Comparison of ENCODE assay signal across 1 cellular context in genomic region chr6:18680842-18681241, GRCh38.
TF ChIP-seq lines count a peak whose summit lies in the region.

No MANE protein-coding gene starts in this region.

TF ChIP-seq in H1, 55 proteins besides CTCF, POLR2A, EP300 and RAD21:
- TF ChIP-seq GTF2F1 (IDR thresholded peaks at IDR 0.05; ENCODE audit: borderline replicate concordance, low read depth, low read length) (no peak), SP4 (IDR thresholded peaks at IDR 0.05; ENCODE audit: low read length) (no peak), RXRA (IDR thresholded peaks at IDR 0.05; ENCODE audit: insufficient read depth, low read depth, low read length) (no peak), SUZ12 (IDR thresholded peaks at IDR 0.05; ENCODE audit: low read length) (no peak), BRCA1 (IDR thresholded peaks at IDR 0.05; ENCODE audit: low read depth, low read length) (no peak), SRF (IDR thresholded peaks at IDR 0.05; ENCODE audit: low read depth, low read length) (no peak), MAFK (IDR thresholded peaks at IDR 0.05; ENCODE audit: low read depth, low read length) (no peak), CBX8 (IDR thresholded peaks at IDR 0.05; ENCODE audit: borderline replicate concordance, low read depth, low read length) (no peak), FOSL1 (IDR thresholded peaks at IDR 0.05; ENCODE audit: insufficient read depth, low read depth, low read length) (no peak), BACH1 (IDR thresholded peaks at IDR 0.05; ENCODE audit: low read length) (no peak), KDM1A (IDR thresholded peaks at IDR 0.05; ENCODE audit: borderline replicate concordance, low read length) (no peak), SIRT6 (IDR thresholded peaks at IDR 0.05; ENCODE audit: low read length) (no peak)
- TF ChIP-seq, protein P1, sequence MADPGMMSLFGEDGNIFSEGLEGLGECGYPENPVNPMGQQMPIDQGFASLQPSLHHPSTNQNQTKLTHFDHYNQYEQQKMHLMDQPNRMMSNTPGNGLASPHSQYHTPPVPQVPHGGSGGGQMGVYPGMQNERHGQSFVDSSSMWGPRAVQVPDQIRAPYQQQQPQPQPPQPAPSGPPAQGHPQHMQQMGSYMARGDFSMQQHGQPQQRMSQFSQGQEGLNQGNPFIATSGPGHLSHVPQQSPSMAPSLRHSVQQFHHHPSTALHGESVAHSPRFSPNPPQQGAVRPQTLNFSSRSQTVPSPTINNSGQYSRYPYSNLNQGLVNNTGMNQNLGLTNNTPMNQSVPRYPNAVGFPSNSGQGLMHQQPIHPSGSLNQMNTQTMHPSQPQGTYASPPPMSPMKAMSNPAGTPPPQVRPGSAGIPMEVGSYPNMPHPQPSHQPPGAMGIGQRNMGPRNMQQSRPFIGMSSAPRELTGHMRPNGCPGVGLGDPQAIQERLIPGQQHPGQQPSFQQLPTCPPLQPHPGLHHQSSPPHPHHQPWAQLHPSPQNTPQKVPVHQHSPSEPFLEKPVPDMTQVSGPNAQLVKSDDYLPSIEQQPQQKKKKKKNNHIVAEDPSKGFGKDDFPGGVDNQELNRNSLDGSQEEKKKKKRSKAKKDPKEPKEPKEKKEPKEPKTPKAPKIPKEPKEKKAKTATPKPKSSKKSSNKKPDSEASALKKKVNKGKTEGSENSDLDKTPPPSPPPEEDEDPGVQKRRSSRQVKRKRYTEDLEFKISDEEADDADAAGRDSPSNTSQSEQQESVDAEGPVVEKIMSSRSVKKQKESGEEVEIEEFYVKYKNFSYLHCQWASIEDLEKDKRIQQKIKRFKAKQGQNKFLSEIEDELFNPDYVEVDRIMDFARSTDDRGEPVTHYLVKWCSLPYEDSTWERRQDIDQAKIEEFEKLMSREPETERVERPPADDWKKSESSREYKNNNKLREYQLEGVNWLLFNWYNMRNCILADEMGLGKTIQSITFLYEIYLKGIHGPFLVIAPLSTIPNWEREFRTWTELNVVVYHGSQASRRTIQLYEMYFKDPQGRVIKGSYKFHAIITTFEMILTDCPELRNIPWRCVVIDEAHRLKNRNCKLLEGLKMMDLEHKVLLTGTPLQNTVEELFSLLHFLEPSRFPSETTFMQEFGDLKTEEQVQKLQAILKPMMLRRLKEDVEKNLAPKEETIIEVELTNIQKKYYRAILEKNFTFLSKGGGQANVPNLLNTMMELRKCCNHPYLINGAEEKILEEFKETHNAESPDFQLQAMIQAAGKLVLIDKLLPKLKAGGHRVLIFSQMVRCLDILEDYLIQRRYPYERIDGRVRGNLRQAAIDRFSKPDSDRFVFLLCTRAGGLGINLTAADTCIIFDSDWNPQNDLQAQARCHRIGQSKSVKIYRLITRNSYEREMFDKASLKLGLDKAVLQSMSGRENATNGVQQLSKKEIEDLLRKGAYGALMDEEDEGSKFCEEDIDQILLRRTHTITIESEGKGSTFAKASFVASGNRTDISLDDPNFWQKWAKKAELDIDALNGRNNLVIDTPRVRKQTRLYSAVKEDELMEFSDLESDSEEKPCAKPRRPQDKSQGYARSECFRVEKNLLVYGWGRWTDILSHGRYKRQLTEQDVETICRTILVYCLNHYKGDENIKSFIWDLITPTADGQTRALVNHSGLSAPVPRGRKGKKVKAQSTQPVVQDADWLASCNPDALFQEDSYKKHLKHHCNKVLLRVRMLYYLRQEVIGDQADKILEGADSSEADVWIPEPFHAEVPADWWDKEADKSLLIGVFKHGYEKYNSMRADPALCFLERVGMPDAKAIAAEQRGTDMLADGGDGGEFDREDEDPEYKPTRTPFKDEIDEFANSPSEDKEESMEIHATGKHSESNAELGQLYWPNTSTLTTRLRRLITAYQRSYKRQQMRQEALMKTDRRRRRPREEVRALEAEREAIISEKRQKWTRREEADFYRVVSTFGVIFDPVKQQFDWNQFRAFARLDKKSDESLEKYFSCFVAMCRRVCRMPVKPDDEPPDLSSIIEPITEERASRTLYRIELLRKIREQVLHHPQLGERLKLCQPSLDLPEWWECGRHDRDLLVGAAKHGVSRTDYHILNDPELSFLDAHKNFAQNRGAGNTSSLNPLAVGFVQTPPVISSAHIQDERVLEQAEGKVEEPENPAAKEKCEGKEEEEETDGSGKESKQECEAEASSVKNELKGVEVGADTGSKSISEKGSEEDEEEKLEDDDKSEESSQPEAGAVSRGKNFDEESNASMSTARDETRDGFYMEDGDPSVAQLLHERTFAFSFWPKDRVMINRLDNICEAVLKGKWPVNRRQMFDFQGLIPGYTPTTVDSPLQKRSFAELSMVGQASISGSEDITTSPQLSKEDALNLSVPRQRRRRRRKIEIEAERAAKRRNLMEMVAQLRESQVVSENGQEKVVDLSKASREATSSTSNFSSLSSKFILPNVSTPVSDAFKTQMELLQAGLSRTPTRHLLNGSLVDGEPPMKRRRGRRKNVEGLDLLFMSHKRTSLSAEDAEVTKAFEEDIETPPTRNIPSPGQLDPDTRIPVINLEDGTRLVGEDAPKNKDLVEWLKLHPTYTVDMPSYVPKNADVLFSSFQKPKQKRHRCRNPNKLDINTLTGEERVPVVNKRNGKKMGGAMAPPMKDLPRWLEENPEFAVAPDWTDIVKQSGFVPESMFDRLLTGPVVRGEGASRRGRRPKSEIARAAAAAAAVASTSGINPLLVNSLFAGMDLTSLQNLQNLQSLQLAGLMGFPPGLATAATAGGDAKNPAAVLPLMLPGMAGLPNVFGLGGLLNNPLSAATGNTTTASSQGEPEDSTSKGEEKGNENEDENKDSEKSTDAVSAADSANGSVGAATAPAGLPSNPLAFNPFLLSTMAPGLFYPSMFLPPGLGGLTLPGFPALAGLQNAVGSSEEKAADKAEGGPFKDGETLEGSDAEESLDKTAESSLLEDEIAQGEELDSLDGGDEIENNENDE (IDR thresholded peaks at IDR 0.05; ENCODE audit: insufficient replicate concordance, low read length): no peak
- TF ChIP-seq, protein P2, sequence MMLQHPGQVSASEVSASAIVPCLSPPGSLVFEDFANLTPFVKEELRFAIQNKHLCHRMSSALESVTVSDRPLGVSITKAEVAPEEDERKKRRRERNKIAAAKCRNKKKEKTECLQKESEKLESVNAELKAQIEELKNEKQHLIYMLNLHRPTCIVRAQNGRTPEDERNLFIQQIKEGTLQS (IDR thresholded peaks at IDR 0.05; ENCODE audit: insufficient read depth, low read depth, low read length): no peak
- TF ChIP-seq, protein P3, sequence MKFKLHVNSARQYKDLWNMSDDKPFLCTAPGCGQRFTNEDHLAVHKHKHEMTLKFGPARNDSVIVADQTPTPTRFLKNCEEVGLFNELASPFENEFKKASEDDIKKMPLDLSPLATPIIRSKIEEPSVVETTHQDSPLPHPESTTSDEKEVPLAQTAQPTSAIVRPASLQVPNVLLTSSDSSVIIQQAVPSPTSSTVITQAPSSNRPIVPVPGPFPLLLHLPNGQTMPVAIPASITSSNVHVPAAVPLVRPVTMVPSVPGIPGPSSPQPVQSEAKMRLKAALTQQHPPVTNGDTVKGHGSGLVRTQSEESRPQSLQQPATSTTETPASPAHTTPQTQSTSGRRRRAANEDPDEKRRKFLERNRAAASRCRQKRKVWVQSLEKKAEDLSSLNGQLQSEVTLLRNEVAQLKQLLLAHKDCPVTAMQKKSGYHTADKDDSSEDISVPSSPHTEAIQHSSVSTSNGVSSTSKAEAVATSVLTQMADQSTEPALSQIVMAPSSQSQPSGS (IDR thresholded peaks at IDR 0.05; ENCODE audit: low read length): no peak
